Comparison of ENCODE assay signal across 8 cellular contexts in the genomic region with DNA sequence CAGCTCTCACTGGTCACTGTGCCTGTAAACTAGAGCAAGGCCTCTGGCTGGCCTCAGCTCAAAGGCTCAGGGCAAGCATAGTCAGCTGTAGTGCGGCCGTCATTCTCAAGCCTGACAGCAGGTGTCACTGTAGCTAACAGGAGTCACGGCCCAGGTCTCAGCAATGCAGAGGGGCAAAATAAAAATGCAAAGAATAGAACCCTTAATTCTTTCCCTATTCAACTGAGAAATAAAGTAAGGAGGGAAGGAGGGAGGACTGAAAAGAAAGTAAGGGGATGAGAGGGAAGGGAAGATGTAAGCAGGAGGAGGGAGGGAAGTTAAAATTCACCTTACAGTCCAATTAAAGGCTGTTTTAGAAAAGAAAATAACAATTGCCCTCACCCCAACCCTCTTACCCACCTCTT.
DNase-seq lines count a peak whose midpoint lies in the region; ATAC-seq lines count a peak whose summit lies in the region.

No MANE protein-coding gene starts in this region.

- H3K36me3 Mint-ChIP-seq in activated CD4-positive, alpha-beta memory T cell treated with anti-CD3 and anti-CD28 coated beads for 36 hours = peaks cover 13% of the 10 kb centered on the region
- H3K36me3 Mint-ChIP-seq in memory B cell = peaks cover 25% of the 10 kb centered on the region

- intact Hi-C loops in activated CD4-positive, alpha-beta memory T cell treated with anti-CD3 and anti-CD28 coated beads for 36 hours (cut with micrococcal nuclease) = loop anchor here (1.0 to 10.0 kb wide), 5 partner anchors 94 to 266 kb away; a partner anchor contains a TSS

- in situ Hi-C loops in HAP-1 (cut with MboI; ENCODE audit: low sequenced_read_pairs) = loop anchor here (5.0 kb wide), 1 partner anchor 111 kb away; no protein-coding TSS in a partner anchor

- ATAC-seq in memory B cell (ENCODE audit: low read depth) (peak; percentile 80), GM18519 (IDR thresholded peaks at IDR 0.05; ENCODE audit: low FRiP score, unreplicated experiment) (no peak)

- CTCF ChIA-PET in activated CD4-positive, alpha-beta memory T cell treated with anti-CD3 and anti-CD28 coated beads for 36 hours (lab: Charles Lee) = interaction anchor here (0.6 to 9.1 kb wide), 48 partner anchors 9 to 598 kb away, joined by 3 to 245 read pairs (median 8); a partner anchor contains a TSS

- peaks cover 50% of the 10 kb centered on the region for H3K4me1 Mint-ChIP-seq in activated CD4-positive, alpha-beta memory T cell treated with anti-CD3 and anti-CD28 coated beads for 36 hours (ENCODE audit: low read depth)
- H3K4me1 Mint-ChIP-seq in memory B cell = no peaks in the 10 kb centered on the region

- DNase-seq in CD1c-positive myeloid dendritic cell (ENCODE audit: extremely low spot score) = peak; percentile 67
- DNase-seq in HAP-1 (ENCODE audit: low spot score in 2 of 2) = peak; percentile 29 to 83
- DNase-seq in NCI-H510A (lab: John Stamatoyannopoulos, UW) = peak; percentile 48
- DNase-seq in activated CD4-positive, alpha-beta memory T cell treated with anti-CD3 and anti-CD28 coated beads for 36 hours = peak; percentile 85
- DNase-seq in ecto neural progenitor cell (ENCODE audit: low spot score) = peak; percentile 76
- DNase-seq in memory B cell (ENCODE audit: low spot score in 2 of 2) = peak; percentile 62 to 66
- peak; percentile 43 to 56 for DNase-seq in stimulated activated CD8-positive, alpha-beta memory T cell treated with anti-CD3 and anti-CD28 coated beads, Interleukin-15, amount 100 ng/mL, for 4 hours (ENCODE audit: low read depth in 2 of 2)

- H3K4me3 Mint-ChIP-seq in activated CD4-positive, alpha-beta memory T cell treated with anti-CD3 and anti-CD28 coated beads for 36 hours = no peak overlapping the region
- H3K4me3 Mint-ChIP-seq in memory B cell = no peak overlapping the region

- H3K4me3 ChIP-seq in HAP-1 = no peak overlapping the region

- H3K4me1 ChIP-seq in HAP-1 = no peaks in the 10 kb centered on the region; the same call in 1 of the 2 replicates

- no peaks in the 10 kb centered on the region for H3K27me3 Mint-ChIP-seq in activated CD4-positive, alpha-beta memory T cell treated with anti-CD3 and anti-CD28 coated beads for 36 hours
- no peaks in the 10 kb centered on the region for H3K27me3 Mint-ChIP-seq in memory B cell

- H3K36me3 ChIP-seq in HAP-1 (replicated peaks) = peaks cover 54% of the 10 kb centered on the region

- no peaks in the 10 kb centered on the region for H3K9me3 Mint-ChIP-seq in activated CD4-positive, alpha-beta memory T cell treated with anti-CD3 and anti-CD28 coated beads for 36 hours
- no peaks in the 10 kb centered on the region for H3K9me3 Mint-ChIP-seq in memory B cell

- POLR2A ChIA-PET in activated CD4-positive, alpha-beta memory T cell treated with anti-CD3 and anti-CD28 coated beads for 36 hours (lab: Charles Lee) = interaction anchor here (1.0 to 3.4 kb wide), 4 partner anchors 20 to 318 kb away, joined by 3 to 21 read pairs (median 4); a partner anchor contains a TSS

- H3K9me3 ChIP-seq in HAP-1 = no peaks in the 10 kb centered on the region

- no peak overlapping the region for H3K27ac Mint-ChIP-seq in activated CD4-positive, alpha-beta memory T cell treated with anti-CD3 and anti-CD28 coated beads for 36 hours
- H3K27ac Mint-ChIP-seq in memory B cell = no peak overlapping the region

- no peaks in the 10 kb centered on the region for H3K27me3 ChIP-seq in HAP-1 (ENCODE audit: low read depth)
